ENCODE assay signal across 8 cellular contexts in genomic region chr7:94509879-94510581, GRCh38. TPM values are rescaled to one million over a fixed set of nuclear protein-coding genes. Genes with fewer than 3 reads are reported as not detected.
DNase-seq lines count a peak whose midpoint lies in the region; ATAC-seq and TF ChIP-seq lines count a peak whose summit lies in the region.

No MANE protein-coding gene starts in this region.

- H3K27me3 ChIP-seq in foreskin keratinocyte (no peaks in the 10 kb centered on the region), neuronal stem cell (ENCODE audit: control insufficient read depth in 3 of 3, insufficient read depth in 3 of 3, low read depth in 1 of 3, low read length in 3 of 3) (no peaks in the 10 kb centered on the region), suprapubic skin (no peaks in the 10 kb centered on the region)

- H2BK15ac ChIP-seq in neuronal stem cell (ENCODE audit: low read length) = peak overlapping the region; percentile 96

- CTCF ChIA-PET in RWPE1 (lab: Yijun Ruan, JAX) = interaction anchor here (0.6 kb wide), 1 partner anchor 608 kb away, joined by 3 read pairs; no protein-coding TSS in a partner anchor

- peak overlapping the region; percentile 99 for H2BK120ac ChIP-seq in neuronal stem cell (ENCODE audit: low read depth, low read length)

- no peak for TF ChIP-seq POLR2A in suprapubic skin (IDR thresholded peaks at IDR 0.05)

- peak overlapping the region; percentile 99 for H3K4ac ChIP-seq in neuronal stem cell (ENCODE audit: low read length)

- peak overlapping the region; percentile 91 for H3K23ac ChIP-seq in neuronal stem cell (ENCODE audit: low read depth, low read length, poor library complexity)

- H3K36me3 ChIP-seq in neuronal stem cell (replicated peaks in 1 of 2; ENCODE audit: control insufficient read depth in 2 of 2, insufficient read depth in 2 of 2, low read length in 2 of 2) (peaks cover 0 to 12% of the 10 kb centered on the region in 2 donors), suprapubic skin (no peaks in the 10 kb centered on the region)

- peak overlapping the region; percentile 100 for H3K9ac ChIP-seq in neuronal stem cell (ENCODE audit: low read depth, low read length, poor library complexity)

- H4K91ac ChIP-seq in neuronal stem cell (ENCODE audit: low read depth, low read length, poor library complexity) = peak overlapping the region; percentile 76

- peak overlapping the region; percentile 100 for H3K18ac ChIP-seq in neuronal stem cell (ENCODE audit: low read length)

- POLR2A ChIA-PET in RWPE1 (lab: Yijun Ruan, JAX; ENCODE audit: low non-redundant PET) = no interaction called here

- peak overlapping the region; percentile 81 for H3K4me2 ChIP-seq in neuronal stem cell (ENCODE audit: insufficient read depth, low read length, poor library complexity, severe bottlenecking)

- H4K8ac ChIP-seq in neuronal stem cell (ENCODE audit: low read depth, low read length) = peak overlapping the region; percentile 87

- peak overlapping the region; percentile 83 for H3K27ac ChIP-seq in RWPE1
- peak overlapping the region; percentile 80 for H3K27ac ChIP-seq in foreskin keratinocyte
- peak overlapping the region; percentile 92 for H3K27ac ChIP-seq in neuronal stem cell (replicated peaks; ENCODE audit: low read length)
- H3K27ac ChIP-seq in suprapubic skin = peak overlapping the region; percentile 95

- H3K4me1 ChIP-seq in foreskin keratinocyte = peaks cover 22% of the 10 kb centered on the region
- peaks cover 11 to 13% of the 10 kb centered on the region in 2 donors for H3K4me1 ChIP-seq in neuronal stem cell (ENCODE audit: control insufficient read depth in 2 of 2, insufficient read depth in 1 of 2, low read depth in 1 of 2, low read length in 2 of 2)
- peaks cover 26% of the 10 kb centered on the region for H3K4me1 ChIP-seq in suprapubic skin

- no peaks in the 10 kb centered on the region for H3K9me3 ChIP-seq in neuronal stem cell (replicated peaks in 1 of 2; ENCODE audit: control insufficient read depth in 2 of 2, insufficient read depth in 1 of 2, low read depth in 1 of 2, low read length in 2 of 2)
- H3K9me3 ChIP-seq in suprapubic skin = no peaks in the 10 kb centered on the region

- peak overlapping the region; percentile 98 for H2AFZ ChIP-seq in neuronal stem cell (ENCODE audit: low read length)

- H3K79me1 ChIP-seq in neuronal stem cell (ENCODE audit: low read depth, low read length) = peaks cover 1% of the 10 kb centered on the region

- peak overlapping the region; percentile 87 for H2AK5ac ChIP-seq in neuronal stem cell (ENCODE audit: low read depth, low read length)

- ATAC-seq in GM21786 (IDR thresholded peaks at IDR 0.05; ENCODE audit: unreplicated experiment) = peak; percentile 67
- peak; percentile 73 for ATAC-seq in foreskin keratinocyte

- peak overlapping the region; percentile 99 for H3K14ac ChIP-seq in neuronal stem cell (ENCODE audit: low read length)

- DNase-seq in ELR (ENCODE audit: low read depth) (peak; percentile 74), KG1 (lab: John Stamatoyannopoulos, UW) (peak; percentile 57), RWPE1 (ENCODE audit: low spot score) (peak; percentile 72), activated gamma-delta T cell treated with Interleukin-2 at 50 U/mL for 16 hours (peak; percentile 55), foreskin keratinocyte (no peak), neuronal stem cell (ENCODE audit: low spot score) (peak; percentile 72), suprapubic skin (ENCODE audit: low spot score in 2 of 2) (peak; percentile 74 to 83)

- H2BK12ac ChIP-seq in neuronal stem cell (ENCODE audit: low read length) = no peak overlapping the region

- TF ChIP-seq CTCF in RWPE1 (conservative IDR thresholded peaks at IDR 0.05; ENCODE audit: low read depth) (peak; percentile 43), foreskin keratinocyte (conservative IDR thresholded peaks at IDR 0.05) (peak; percentile 52), suprapubic skin (IDR thresholded peaks at IDR 0.05) (no peak)

- TF ChIP-seq EP300 in suprapubic skin (IDR thresholded peaks at IDR 0.05) = no peak

- peak overlapping the region; percentile 92 for H2BK5ac ChIP-seq in neuronal stem cell (ENCODE audit: low read length)

- H3K4me3 ChIP-seq in neuronal stem cell (ENCODE audit: low read length in 2 of 2) = peak overlapping the region; percentile 95 to 100
- peak overlapping the region; percentile 92 for H3K4me3 ChIP-seq in suprapubic skin

- WGBS in neuronal stem cell (ENCODE audit: extremely low coverage in 2 of 2, insufficient read length in 2 of 2, insufficient replicate concordance in 1 of 2), 2 donors = no CpG with 5 or more reads among the region's 77 CpGs
- no CpG with 5 or more reads among the region's 77 CpGs for WGBS in suprapubic skin

RNA-seq across cellular contexts. Expression of gene CASD1, which starts 0.4 kb away (rescaled TPM):
- 6.0 and 6.2 TPM in 2 replicates for total RNA-seq in foreskin keratinocyte
- 3.0 and 3.3 TPM in 2 replicates for polyA plus RNA-seq in foreskin keratinocyte
- polyA plus RNA-seq in neuronal stem cell (2013, experiment 1 of 2) = 37.6 TPM
- 38.3 TPM for polyA plus RNA-seq in neuronal stem cell (2013, experiment 2 of 2)
- 10 to 100 TPM in 3 of 4 donors, 1 to 10 TPM in 1; 9.0 to 15.1 (median 12.6) TPM for total RNA-seq in suprapubic skin

Comparison
In these comparisons a context has a peak if more than half of its experiments do, and no peak if none do; other contexts are left out.
1. DNase-seq: peak in ELR (single experiment), KG1 (single experiment), RWPE1 (single experiment), activated gamma-delta T cell treated with Interleukin-2 at 50 U/mL for 16 hours (single experiment), neuronal stem cell (single experiment) and suprapubic skin (2 of 2); none in foreskin keratinocyte (0 of 2).
2. CTCF ChIP-seq: peak in RWPE1 (single experiment) and foreskin keratinocyte (single experiment); none in suprapubic skin (0 of 2).
3. Peak in every context shown above with its lines, with median percentiles within 50 percentile points of each other: H3K27ac ChIP-seq.